In genomic region chrX:126770179-126770578, GRCh38 we compare ENCODE assay signal across 8 cellular contexts. TPM values are rescaled to one million over a fixed set of nuclear protein-coding genes. Genes with fewer than 3 reads are reported as not detected.
DNase-seq lines count a peak whose midpoint lies in the region; ATAC-seq, FAIRE-seq and TF ChIP-seq lines count a peak whose summit lies in the region.

No MANE protein-coding gene starts in this region.

- POLR2A ChIA-PET in A549 (lab: Yijun Ruan, JAX) = no interaction called here

- H3K18ac ChIP-seq in neuronal stem cell (ENCODE audit: low read length) = no peak overlapping the region

- H3K9me3 ChIP-seq in A549 (no peaks in the 10 kb centered on the region), neuronal stem cell (replicated peaks in 1 of 2; ENCODE audit: control insufficient read depth in 2 of 2, insufficient read depth in 1 of 2, low read depth in 1 of 2, low read length in 2 of 2) (no peaks in the 10 kb centered on the region)

- H3K9ac ChIP-seq in neuronal stem cell (ENCODE audit: low read depth, low read length, poor library complexity) = no peak overlapping the region

- H3K36me3 ChIP-seq in bronchial epithelial cell (ENCODE audit: control insufficient read depth, insufficient read depth, low read length) (no peaks in the 10 kb centered on the region), neuronal stem cell (replicated peaks in 1 of 2; ENCODE audit: control insufficient read depth in 2 of 2, insufficient read depth in 2 of 2, low read length in 2 of 2) (no peaks in the 10 kb centered on the region)

- H3K9me3 Mint-ChIP-seq in T-helper 2 cell treated with Interferon-gamma antibody and Interleukin-4, amounts not matched to agents 5 μg/mL and 100 μg/mL, for 36 hours = no peaks in the 10 kb centered on the region

- no peak overlapping the region for H4K8ac ChIP-seq in neuronal stem cell (ENCODE audit: low read depth, low read length)

- H3K27me3 Mint-ChIP-seq in T-helper 2 cell treated with Interferon-gamma antibody and Interleukin-4, amounts not matched to agents 5 μg/mL and 100 μg/mL, for 36 hours (ENCODE audit: low read depth) = no peaks in the 10 kb centered on the region

- H2BK120ac ChIP-seq in neuronal stem cell (ENCODE audit: low read depth, low read length) = no peak overlapping the region

- H3K4me3 ChIP-seq in A549 = no peak overlapping the region
- H3K4me3 ChIP-seq in bronchial epithelial cell (ENCODE audit: low read depth, low read length) = no peak overlapping the region
- H3K4me3 ChIP-seq in neuronal stem cell (ENCODE audit: low read length in 2 of 2) = no peak overlapping the region

- H2BK5ac ChIP-seq in neuronal stem cell (ENCODE audit: low read length) = no peak overlapping the region

- no peaks in the 10 kb centered on the region for H3K79me1 ChIP-seq in neuronal stem cell (ENCODE audit: low read depth, low read length)

- no peak overlapping the region for H3K4ac ChIP-seq in neuronal stem cell (ENCODE audit: low read length)

- H2AK5ac ChIP-seq in neuronal stem cell (ENCODE audit: low read depth, low read length) = no peak overlapping the region

- H4K91ac ChIP-seq in neuronal stem cell (ENCODE audit: low read depth, low read length, poor library complexity) = no peak overlapping the region

- H3K4me1 Mint-ChIP-seq in T-helper 2 cell treated with Interferon-gamma antibody and Interleukin-4, amounts not matched to agents 5 μg/mL and 100 μg/mL, for 36 hours (ENCODE audit: low read depth) = no peaks in the 10 kb centered on the region

- no peak for TF ChIP-seq POLR2A in A549 (IDR thresholded peaks at IDR 0.05; ENCODE audit: low read length)

- TF ChIP-seq CTCF in A549 (IDR thresholded peaks at IDR 0.05) (no peak), bronchial epithelial cell (IDR thresholded peaks at IDR 0.05; ENCODE audit: insufficient read depth, low read length, severe bottlenecking) (no peak)

- peak; percentile 14 to 35; a peak in 2 of 5 replicates for TF ChIP-seq RAD21 in A549 (conservative IDR thresholded peaks at IDR 0.05 in 1 of 2, IDR thresholded peaks at IDR 0.05 in 1 of 2)

- no peak overlapping the region for H2AFZ ChIP-seq in neuronal stem cell (ENCODE audit: low read length)

- H3K14ac ChIP-seq in neuronal stem cell (ENCODE audit: low read length) = no peak overlapping the region

- H3K23ac ChIP-seq in neuronal stem cell (ENCODE audit: low read depth, low read length, poor library complexity) = no peak overlapping the region

- no peak overlapping the region for H2BK12ac ChIP-seq in neuronal stem cell (ENCODE audit: low read length)

- no peak overlapping the region for H3K27ac Mint-ChIP-seq in T-helper 2 cell treated with Interferon-gamma antibody and Interleukin-4, amounts not matched to agents 5 μg/mL and 100 μg/mL, for 36 hours

- no peaks in the 10 kb centered on the region for H3K36me3 Mint-ChIP-seq in T-helper 2 cell treated with Interferon-gamma antibody and Interleukin-4, amounts not matched to agents 5 μg/mL and 100 μg/mL, for 36 hours (ENCODE audit: low read depth)

- H3K27me3 ChIP-seq in bronchial epithelial cell (ENCODE audit: control insufficient read depth, insufficient read depth, low read length) (no peaks in the 10 kb centered on the region), neuronal stem cell (ENCODE audit: control insufficient read depth in 3 of 3, insufficient read depth in 3 of 3, low read depth in 1 of 3, low read length in 3 of 3) (no peaks in the 10 kb centered on the region)

- DNase-seq in A549 (ENCODE audit: low read depth in 1 of 2, low spot score in 1 of 2) (peak; percentile 1 to 27), NCI-H1048 (lab: John Stamatoyannopoulos, UW) (peak; percentile 7), bronchial epithelial cell (ENCODE audit: low read depth) (peak; percentile 13), neuronal stem cell (ENCODE audit: low spot score) (peak; percentile 6), ecto neural progenitor cell (ENCODE audit: low spot score) (no peak)
- no peak for DNase-seq in T-helper 2 cell treated with Interferon-gamma antibody and Interleukin-4, amounts not matched to agents 5 μg/mL and 100 μg/mL, for 36 hours (ENCODE audit: low spot score)

- no peak overlapping the region for H2BK15ac ChIP-seq in neuronal stem cell (ENCODE audit: low read length)

- CTCF ChIA-PET in A549 (lab: Yijun Ruan, JAX) = no interaction called here

- no peak overlapping the region for H3K4me2 ChIP-seq in A549
- no peak overlapping the region for H3K4me2 ChIP-seq in neuronal stem cell (ENCODE audit: insufficient read depth, low read length, poor library complexity, severe bottlenecking)

- H3K4me1 ChIP-seq in A549 = no peaks in the 10 kb centered on the region
- no peaks in the 10 kb centered on the region for H3K4me1 ChIP-seq in neuronal stem cell (ENCODE audit: control insufficient read depth in 2 of 2, insufficient read depth in 1 of 2, low read depth in 1 of 2, low read length in 2 of 2)

- WGBS in A549 (ENCODE audit: missing lambda C conversion rate) = 0% methylated on average over 5 of the region's 5 CpGs
- WGBS in neuronal stem cell (ENCODE audit: extremely low coverage in 2 of 2, insufficient read length in 2 of 2, insufficient replicate concordance in 1 of 2), 2 donors = no CpG with 5 or more reads among the region's 5 CpGs

- FAIRE-seq in A549 (lab: Jason Lieb, UNC) = peak; percentile 49
- no peak for FAIRE-seq in bronchial epithelial cell (lab: Jason Lieb, UNC)

- H3K4me3 Mint-ChIP-seq in T-helper 2 cell treated with Interferon-gamma antibody and Interleukin-4, amounts not matched to agents 5 μg/mL and 100 μg/mL, for 36 hours = no peak overlapping the region

- TF ChIP-seq EP300 in A549 (IDR thresholded peaks at IDR 0.05) = no peak

- ATAC-seq in A549 (peak in 1 of 2 experiments; percentile 58; a peak in 1 of 6 replicates), GM18873 (IDR thresholded peaks at IDR 0.05; ENCODE audit: low FRiP score, unreplicated experiment) (peak; percentile 60), GM21528 (IDR thresholded peaks at IDR 0.05; ENCODE audit: low FRiP score, unreplicated experiment) (no peak)

- no peak overlapping the region for H3K27ac ChIP-seq in A549
- H3K27ac ChIP-seq in neuronal stem cell (replicated peaks; ENCODE audit: low read length) = no peak overlapping the region

TF ChIP-seq in A549, 52 proteins besides CTCF, POLR2A, EP300 and RAD21 (continues in another document):
- TF ChIP-seq, protein P1, sequence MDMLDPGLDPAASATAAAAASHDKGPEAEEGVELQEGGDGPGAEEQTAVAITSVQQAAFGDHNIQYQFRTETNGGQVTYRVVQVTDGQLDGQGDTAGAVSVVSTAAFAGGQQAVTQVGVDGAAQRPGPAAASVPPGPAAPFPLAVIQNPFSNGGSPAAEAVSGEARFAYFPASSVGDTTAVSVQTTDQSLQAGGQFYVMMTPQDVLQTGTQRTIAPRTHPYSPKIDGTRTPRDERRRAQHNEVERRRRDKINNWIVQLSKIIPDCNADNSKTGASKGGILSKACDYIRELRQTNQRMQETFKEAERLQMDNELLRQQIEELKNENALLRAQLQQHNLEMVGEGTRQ (IDR thresholded peaks at IDR 0.05) = no peak
- TF ChIP-seq FOSL2 (IDR thresholded peaks at IDR 0.05) (no peak), FOSL2 (CRISPR knock-in tag; IDR thresholded peaks at IDR 0.05) (no peak), RARB (CRISPR knock-in tag; IDR thresholded peaks at IDR 0.05) (no peak), RNF2 (IDR thresholded peaks at IDR 0.05; ENCODE audit: borderline replicate concordance, low read depth) (no peak), SREBF2 (IDR thresholded peaks at IDR 0.05) (no peak), HOXB13 (CRISPR knock-in tag; IDR thresholded peaks at IDR 0.05; ENCODE audit: low read depth) (no peak), HMGXB4 (CRISPR knock-in tag; IDR thresholded peaks at IDR 0.05; ENCODE audit: borderline replicate concordance) (no peak), EHMT2 (IDR thresholded peaks at IDR 0.05; ENCODE audit: low read depth) (no peak), BHLHE40 (IDR thresholded peaks at IDR 0.05; ENCODE audit: low read depth, low read length) (no peak), ZNF302 (CRISPR knock-in tag; IDR thresholded peaks at IDR 0.05) (no peak), MAZ (IDR thresholded peaks at IDR 0.05; ENCODE audit: borderline replicate concordance, low read depth, low read length) (no peak), KDM5A (IDR thresholded peaks at IDR 0.05) (no peak), RCOR1 (IDR thresholded peaks at IDR 0.05; ENCODE audit: low read depth, low read length) (no peak), NR3C1 (IDR thresholded peaks at IDR 0.05) (no peak), HEYL (CRISPR knock-in tag; IDR thresholded peaks at IDR 0.05) (no peak), CHD4 (IDR thresholded peaks at IDR 0.05; ENCODE audit: borderline replicate concordance) (no peak), ZFP36 (IDR thresholded peaks at IDR 0.05; ENCODE audit: borderline replicate concordance, partially characterized antibody) (no peak), JUNB (IDR thresholded peaks at IDR 0.05) (no peak)

RNA-seq across cellular contexts. Expression of gene PRR32, which starts 49.4 kb away (rescaled TPM):
- polyA plus RNA-seq in A549 (2011; rRNA removed) = not detected in 2 replicates
- not detected in 2 replicates for polyA plus RNA-seq in A549 (2012; cell fraction: cytosol; rRNA removed)
- not detected in 2 replicates for polyA plus RNA-seq in A549 (2012; cell fraction: nucleus; rRNA removed)
- polyA plus RNA-seq in A549 (2017; fragmentation: RNase III; extraction: RNeasy Plus Mini Kit Qiagen cat#74134 plus additional on column Dnase treatment) = not detected in 3 replicates
- not detected in 2 replicates for polyA minus RNA-seq in A549 (2011; rRNA and poly(A)+ RNA removed)
- not detected in 2 replicates for total RNA-seq in bronchial epithelial cell
- polyA plus RNA-seq in neuronal stem cell (2013, experiment 1 of 2) = not detected
- polyA plus RNA-seq in neuronal stem cell (2013, experiment 2 of 2) = not detected

Comparison
In these comparisons a context has a peak if more than half of its experiments do, and no peak if none do; other contexts are left out.
1. DNase-seq: peak in A549 (2 of 2), NCI-H1048 (single experiment), bronchial epithelial cell (single experiment) and neuronal stem cell (single experiment); none in T-helper 2 cell treated with Interferon-gamma antibody and Interleukin-4, amounts not matched to agents 5 μg/mL and 100 μg/mL, for 36 hours (single experiment) and ecto neural progenitor cell (single experiment).